In genomic region chr3:159532577-159532976, GRCh38 we compare ENCODE assay signal across 19 cellular contexts.
DNase-seq lines count a peak whose midpoint lies in the region; ATAC-seq and TF ChIP-seq lines count a peak whose summit lies in the region.
"Had no signal": no experiment of that assay in that cellular context is flagged by ENCODE, and none has a peak within 500 bp of the region (broad histone marks: within the 10 kb centered on the region; RNA-seq: fewer than 3 reads in every experiment).

No MANE protein-coding gene starts in this region.

- H3K56ac ChIP-seq in mesendoderm (ENCODE audit: low read length): no peak overlapping the region

- H3K4me1 ChIP-seq in mesendoderm (ENCODE audit: control insufficient read depth, low read depth, low read length) (no peaks in the 10 kb centered on the region), left lung (no peaks in the 10 kb centered on the region)
- H3K4me1 ChIP-seq: SJSA1 had no signal

- no peaks in the 10 kb centered on the region for H3K79me2 ChIP-seq in mesendoderm (ENCODE audit: control insufficient read depth, insufficient read depth, low read length)

- H3K79me1 ChIP-seq in mesendoderm (ENCODE audit: low read length): no peaks in the 10 kb centered on the region

- H2BK5ac ChIP-seq in mesendoderm (ENCODE audit: low read length): no peak overlapping the region

- no peak overlapping the region for H2BK120ac ChIP-seq in mesendoderm (ENCODE audit: low read depth, low read length)

- no peak overlapping the region for H3K9ac ChIP-seq in mesendoderm (ENCODE audit: low read length)

- CTCF ChIA-PET in HEK293T (lab: Yijun Ruan, JAX): no interaction called here

- no peak overlapping the region for H2AK5ac ChIP-seq in mesendoderm (ENCODE audit: low read length)

- no peak overlapping the region for H4K5ac ChIP-seq in mesendoderm (ENCODE audit: low read length)

- no peak overlapping the region for H3K4ac ChIP-seq in mesendoderm (ENCODE audit: low read depth, low read length)

- H3K27me3 ChIP-seq in mesendoderm (ENCODE audit: insufficient read depth, low read length, poor library complexity): no peaks in the 10 kb centered on the region
- H3K27me3 ChIP-seq in left lung: no peaks in the 10 kb centered on the region
- H3K27me3 ChIP-seq in WERI-Rb-1 (ENCODE audit: insufficient read depth, low read depth, severe bottlenecking): peaks cover 3% of the 10 kb centered on the region

- intact Hi-C loops in left lung (cut with DNase I): no loop called here

- no peak overlapping the region for H2BK15ac ChIP-seq in mesendoderm (replicated peaks; ENCODE audit: low read depth)

- POLR2A ChIA-PET in HEK293T (lab: Yijun Ruan, JAX): no interaction called here

- peak; percentile 43 for DNase-seq in NCI-H82 (lab: John Stamatoyannopoulos, UW)
- DNase-seq in NCI-H82 treated with DMSO at 0.1 percent for 48 hours (lab: John Stamatoyannopoulos, UW; ENCODE audit: unreplicated experiment): no peak
- DNase-seq in HEK293T (ENCODE audit: extremely low spot score): peak; percentile 17
- peak; percentile 17 for DNase-seq in RPMI7951 (ENCODE audit: low read depth)
- peak; percentile 22 for DNase-seq in mesendoderm
- no peak for DNase-seq in left lung
- DNase-seq in stimulated activated naive CD8-positive, alpha-beta T cell treated with anti-CD3 and anti-CD28 coated beads, Interleukin-15, Interleukin-2, amounts not matched to agents 100 U/mL and 50 U/mL, for 24 hours: no peak
- no peak for DNase-seq in WERI-Rb-1
- DNase-seq: ACHN; CD4-positive, CD25-positive, alpha-beta regulatory T cell; KG1; MM.1S; NCI-H1105 treated with DMSO at 0.1 percent for 48 hours; NCI-H2029; NCI-H2227 treated with DMSO at 0.1 percent for 48 hours; NCI-H748 treated with DMSO at 0.1 percent for 48 hours; SW 1271 had no signal

- no peak overlapping the region for H4K8ac ChIP-seq in mesendoderm (ENCODE audit: low read depth, low read length)

- no peaks in the 10 kb centered on the region for H3K9me3 ChIP-seq in left lung
- H3K9me3 ChIP-seq in WERI-Rb-1 (ENCODE audit: severe bottlenecking): no peaks in the 10 kb centered on the region
- H3K9me3 ChIP-seq: SJSA1 had no signal

- H3K23ac ChIP-seq in mesendoderm (ENCODE audit: low read length): no peak overlapping the region

- no peak overlapping the region for H3K18ac ChIP-seq in mesendoderm (ENCODE audit: low read length)

- TF ChIP-seq CTCF in left lung (IDR thresholded peaks at IDR 0.05) (no peak), WERI-Rb-1 (IDR thresholded peaks at IDR 0.05; ENCODE audit: low read depth, low read length) (no peak)

- H3K4me2 ChIP-seq in mesendoderm (ENCODE audit: low read length): no peak overlapping the region

- no peaks in the 10 kb centered on the region for H3K36me3 ChIP-seq in mesendoderm (ENCODE audit: control insufficient read depth, insufficient read depth, low read length)
- no peaks in the 10 kb centered on the region for H3K36me3 ChIP-seq in left lung
- no peaks in the 10 kb centered on the region for H3K36me3 ChIP-seq in WERI-Rb-1
- H3K36me3 ChIP-seq: SJSA1 had no signal

- ATAC-seq in left lung: no peak
- no peak for ATAC-seq in stimulated activated naive CD8-positive, alpha-beta T cell treated with anti-CD3 and anti-CD28 coated beads, Interleukin-15, Interleukin-2, amounts not matched to agents 100 U/mL and 50 U/mL, for 24 hours
- ATAC-seq: HCT116 had no signal

- no peak overlapping the region for H3K4me3 ChIP-seq in mesendoderm (ENCODE audit: low read length)
- H3K4me3 ChIP-seq in left lung: no peak overlapping the region
- H3K4me3 ChIP-seq in WERI-Rb-1 (ENCODE audit: low read depth, low read length): no peak overlapping the region
- H3K4me3 ChIP-seq: SJSA1 had no signal

- H3K27ac ChIP-seq in mesendoderm (ENCODE audit: low read depth, low read length): no peak overlapping the region
- H3K27ac ChIP-seq in left lung: no peak overlapping the region
- no peak overlapping the region for H3K27ac ChIP-seq in WERI-Rb-1
- H3K27ac ChIP-seq: SJSA1 had no signal

TF ChIP-seq in HEK293T, 16 proteins besides CTCF, POLR2A, EP300 and RAD21:
- TF ChIP-seq L3MBTL2 (conservative IDR thresholded peaks at IDR 0.05) (peak; percentile 32; the same call in 1 of the 2 replicates), NFRKB (IDR thresholded peaks at IDR 0.05) (no peak), FOXK2 (IDR thresholded peaks at IDR 0.05) (no peak), LEF1 (IDR thresholded peaks at IDR 0.05; ENCODE audit: borderline replicate concordance) (no peak), ARNT (IDR thresholded peaks at IDR 0.05) (no peak)

Comparison
In these comparisons a context has a peak if more than half of its experiments do, and no peak if none do; other contexts are left out.
1. DNase-seq: peak in NCI-H82 (single experiment), HEK293T (single experiment), RPMI7951 (single experiment) and mesendoderm (single experiment); none in NCI-H82 treated with DMSO at 0.1 percent for 48 hours (single experiment), left lung (0 of 2), stimulated activated naive CD8-positive, alpha-beta T cell treated with anti-CD3 and anti-CD28 coated beads, Interleukin-15, Interleukin-2, amounts not matched to agents 100 U/mL and 50 U/mL, for 24 hours (single experiment) and WERI-Rb-1 (single experiment).